18 cellular contexts compared by ENCODE assay signal in genomic region chr13:53064721-53065120, GRCh38. TPM values are rescaled to one million over a fixed set of nuclear protein-coding genes. Genes with fewer than 3 reads are reported as not detected.
DNase-seq lines count a peak whose midpoint lies in the region; ATAC-seq, FAIRE-seq and TF ChIP-seq lines count a peak whose summit lies in the region.
"Had no signal": no experiment of that assay in that cellular context is flagged by ENCODE, and none has a peak within 500 bp of the region (broad histone marks: within the 10 kb centered on the region; RNA-seq: fewer than 3 reads in every experiment).

No MANE protein-coding gene starts in this region.

- H3K79me2 ChIP-seq in HepG2 (ENCODE audit: insufficient read depth, low read length): no peaks in the 10 kb centered on the region
- H3K79me2 ChIP-seq: parathyroid adenoma had no signal

- TF ChIP-seq EP300 in HepG2 (IDR thresholded peaks at IDR 0.05; ENCODE audit: low read depth in 2 of 2, low read length in 2 of 2) (no peak), HepG2 (CRISPR knock-in tag; IDR thresholded peaks at IDR 0.05; ENCODE audit: borderline replicate concordance) (no peak)

- no peak for TF ChIP-seq POLR2A in HepG2 (IDR thresholded peaks at IDR 0.05; ENCODE audit: insufficient read depth in 1 of 2, low read depth in 2 of 2, low read length in 2 of 2)

- no peak for FAIRE-seq in HepG2 (lab: Jason Lieb, UNC)
- FAIRE-seq: astrocyte, GM12878 had no signal

- no peak overlapping the region for H3K27ac ChIP-seq in HepG2 (ENCODE audit: extremely low read length, insufficient read depth, low read length)
- H3K27ac ChIP-seq: coronary artery, parathyroid adenoma had no signal

- H3K27me3 ChIP-seq in HepG2 (ENCODE audit: control insufficient read depth in 1 of 2, insufficient read depth in 2 of 2, low read length in 2 of 2): peaks cover 0 to 6% of the 10 kb centered on the region in 2 experiments; a peak in 1 of 5 replicates

- no peak overlapping the region for H3K4me2 ChIP-seq in HepG2 (ENCODE audit: low read depth, low read length)

- no peaks in the 10 kb centered on the region for H3K9me3 ChIP-seq in HepG2 (ENCODE audit: low read length)
- H3K9me3 ChIP-seq: HAP-1 had no signal

- H3K36me3 ChIP-seq in HepG2 (replicated peaks in 1 of 2; ENCODE audit: control insufficient read depth in 1 of 2, insufficient read depth in 2 of 2, low read length in 2 of 2): no peaks in the 10 kb centered on the region
- H3K36me3 ChIP-seq: HAP-1 had no signal

- CTCF ChIA-PET in HEK293T (lab: Yijun Ruan, JAX): no interaction called here
- CTCF ChIA-PET in HepG2 (lab: Yijun Ruan, JAX; ENCODE audit: low intra/inter-chr PET ratio, low total read pairs): no interaction called here

- 32% methylated on average over 4 of the region's 4 CpGs for WGBS in HepG2 (ENCODE audit: low lambda C conversion rate)

- in situ Hi-C loops in HepG2 (cut with HindIII; ENCODE audit: extremely low pct_ligation_motif_present, low pct_unique_long_range_greater_than_20kb): no loop called here

- H4K20me1 ChIP-seq in HepG2 (ENCODE audit: insufficient read depth, low read length): no peaks in the 10 kb centered on the region

- H3K4me1 ChIP-seq in HepG2 (ENCODE audit: insufficient read depth, low read length): no peaks in the 10 kb centered on the region
- H3K4me1 ChIP-seq: HAP-1, parathyroid adenoma had no signal

- H2AFZ ChIP-seq in HepG2 (ENCODE audit: low read length): no peak overlapping the region
- H2AFZ ChIP-seq: parathyroid adenoma had no signal

- H3K4me3 ChIP-seq in HepG2 (replicated peaks in 1 of 3; ENCODE audit: insufficient read depth in 1 of 3, low read depth in 2 of 3, low read length in 3 of 3): no peak overlapping the region
- H3K4me3 ChIP-seq: coronary artery, GM12878, HAP-1 had no signal

- intact Hi-C loops in sciatic nerve (cut with DNase I) (no loop called here), HepG2 (cut with micrococcal nuclease; ENCODE audit: unreplicated experiment) (no loop called here)

- BruUV-seq in HepG2 (replicated peaks; lab: Mats Ljungman, UMichigan): no TSS peak

- TF ChIP-seq RAD21 in HepG2 (CRISPR knock-in tag; IDR thresholded peaks at IDR 0.05): no peak

- peak; percentile 25 for DNase-seq in HEK293T (ENCODE audit: extremely low spot score)
- DNase-seq in NCI-H1694 treated with DMSO at 0.1 percent for 48 hours (lab: John Stamatoyannopoulos, UW): peak; percentile 26
- peak; percentile 3 for DNase-seq in OCI-M1 (lab: John Stamatoyannopoulos, UW)
- DNase-seq in sciatic nerve (ENCODE audit: low spot score): no peak
- no peak for DNase-seq in SIG-M5 treated with dmso at 0.1 percent for 504 hours (lab: John Stamatoyannopoulos, UW; ENCODE audit: unreplicated experiment)
- no peak for DNase-seq in HepG2 (ENCODE audit: low spot score)
- DNase-seq: activated B cell treated with CpG ODN at 0.5 μM for 24 hours; activated CD8-positive, alpha-beta memory T cell treated with anti-CD3 and anti-CD28 coated beads, Interleukin-2, amount 10 ng/mL, durations not matched to agents 7 days and 5 days; activated gamma-delta T cell treated with Interleukin-2 at 50 U/mL for 16 hours; MV-4-11; T-cell had no signal

- no peak overlapping the region for H3K9ac ChIP-seq in HepG2 (ENCODE audit: insufficient read depth, low read depth, low read length)
- H3K9ac ChIP-seq: parathyroid adenoma had no signal

- peak; percentile 74 for ATAC-seq in sciatic nerve
- no peak for ATAC-seq in GM18502 (IDR thresholded peaks at IDR 0.05; ENCODE audit: poor library complexity, unreplicated experiment)
- no peak for ATAC-seq in HepG2
- ATAC-seq: activated CD8-positive, alpha-beta memory T cell treated with anti-CD3 and anti-CD28 coated beads, Interleukin-2, amount 10 ng/mL, durations not matched to agents 7 days and 5 days; GM12878; T-cell had no signal

- no peak for TF ChIP-seq CTCF in HepG2 (CRISPR knock-in tag; IDR thresholded peaks at IDR 0.05)

- POLR2A ChIA-PET in HEK293T (lab: Yijun Ruan, JAX) (no interaction called here), HepG2 (lab: Yijun Ruan, JAX) (no interaction called here)

TF ChIP-seq in HEK293T, 16 proteins besides CTCF, POLR2A, EP300 and RAD21:
- TF ChIP-seq SUZ12 (IDR thresholded peaks at IDR 0.05): no peak
- TF ChIP-seq TARDBP (IDR thresholded peaks at IDR 0.05): no peak
- TF ChIP-seq ZNF384 (IDR thresholded peaks at IDR 0.05): no peak
- no peak for TF ChIP-seq NFRKB (IDR thresholded peaks at IDR 0.05)
- TF ChIP-seq FOXA1 (IDR thresholded peaks at IDR 0.05): no peak
- TF ChIP-seq BHLHE40 (IDR thresholded peaks at IDR 0.05; ENCODE audit: borderline replicate concordance): no peak
- TF ChIP-seq FOXM1 (IDR thresholded peaks at IDR 0.05; ENCODE audit: borderline replicate concordance): no peak
- no peak for TF ChIP-seq LEF1 (IDR thresholded peaks at IDR 0.05; ENCODE audit: borderline replicate concordance)
- TF ChIP-seq HDGF (IDR thresholded peaks at IDR 0.05; ENCODE audit: borderline replicate concordance): no peak
- TF ChIP-seq PKNOX1 (IDR thresholded peaks at IDR 0.05): no peak
- TF ChIP-seq ELF4 (IDR thresholded peaks at IDR 0.05): no peak
- TF ChIP-seq SP1 (IDR thresholded peaks at IDR 0.05): no peak
- no peak for TF ChIP-seq L3MBTL2 (conservative IDR thresholded peaks at IDR 0.05)

TF ChIP-seq in HepG2, 621 proteins besides CTCF, POLR2A, EP300 and RAD21 (continues in another document):
- TF ChIP-seq ZNF383 (CRISPR knock-in tag; IDR thresholded peaks at IDR 0.05; ENCODE audit: borderline replicate concordance) (no peak), ZNF234 (CRISPR knock-in tag; conservative IDR thresholded peaks at IDR 0.05) (no peak), HNF1B (CRISPR knock-in tag; IDR thresholded peaks at IDR 0.05) (no peak), PRPF4 (IDR thresholded peaks at IDR 0.05; ENCODE audit: low read depth, low read length, poor library complexity, severe bottlenecking) (no peak), MED8 (CRISPR knock-in tag; IDR thresholded peaks at IDR 0.05; ENCODE audit: insufficient replicate concordance) (no peak), CERS6 (CRISPR knock-in tag; IDR thresholded peaks at IDR 0.05) (no peak), ZBTB33 (CRISPR knock-in tag; IDR thresholded peaks at IDR 0.05) (no peak), MEF2D (CRISPR knock-in tag; IDR thresholded peaks at IDR 0.05) (no peak)

RNA-seq across cellular contexts. Expression of gene OLFM4, which starts 36.1 kb away (rescaled TPM):
- 3.1 TPM for total RNA-seq in sciatic nerve
- not detected in 2 replicates for total RNA-seq in HepG2 (2016; rRNA removed; fragmentation: Illumina TruSeq; extraction: Trizol)
- total RNA-seq in HepG2 (2016; cell fraction: cytosol; rRNA removed; fragmentation: Illumina TruSeq; extraction: Trizol; ENCODE audit: low read depth): not detected in 2 replicates
- total RNA-seq in HepG2 (2016; cell fraction: insoluble cytoplasmic fraction; rRNA removed; fragmentation: Illumina TruSeq; extraction: Trizol): not detected in 2 replicates
- total RNA-seq in HepG2 (2016; cell fraction: membrane; rRNA removed; fragmentation: Illumina TruSeq; extraction: Trizol): not detected in 2 replicates
- not detected in 2 replicates for total RNA-seq in HepG2 (2016; cell fraction: nucleus; rRNA removed; fragmentation: Illumina TruSeq; extraction: Trizol)
- not detected in 2 replicates for polyA plus RNA-seq in HepG2 (2011; rRNA removed)
- not detected in 2 replicates for polyA plus RNA-seq in HepG2 (2011; cell fraction: cytosol; rRNA removed)
- not detected in 2 replicates for polyA plus RNA-seq in HepG2 (2011; cell fraction: nucleus; rRNA removed)
- polyA plus RNA-seq in HepG2 (2012): 0.04 TPM in 1 of 2 replicates, not detected in the other
- not detected in 2 replicates for polyA plus RNA-seq in HepG2 (2016; cell fraction: cytosol; fragmentation: Illumina TruSeq; extraction: Trizol; ENCODE audit: low read depth)
- not detected in 2 replicates for polyA plus RNA-seq in HepG2 (2016; cell fraction: insoluble cytoplasmic fraction; fragmentation: Illumina TruSeq; extraction: Trizol; ENCODE audit: low read depth)
- polyA plus RNA-seq in HepG2 (2016; cell fraction: membrane; fragmentation: Illumina TruSeq; extraction: Trizol; ENCODE audit: low read depth): not detected in 2 replicates
- not detected in 2 replicates for polyA plus RNA-seq in HepG2 (2016; cell fraction: nucleus; fragmentation: Illumina TruSeq; extraction: Trizol; ENCODE audit: insufficient read depth, low read depth)
- not detected in 2 replicates for polyA minus RNA-seq in HepG2 (2011; rRNA and poly(A)+ RNA removed; ENCODE audit: low replicate concordance)
- polyA minus RNA-seq in HepG2 (2011; cell fraction: cytosol; rRNA and poly(A)+ RNA removed): not detected in 2 replicates
- polyA minus RNA-seq in HepG2 (2011; cell fraction: nucleus; rRNA and poly(A)+ RNA removed): not detected in 2 replicates
- total RNA-seq: activated B cell treated with CpG ODN at 0.5 μM for 24 hours; activated CD8-positive, alpha-beta memory T cell treated with anti-CD3 and anti-CD28 coated beads, Interleukin-2, amount 10 ng/mL, durations not matched to agents 7 days and 5 days; astrocyte; GM12878 had no signal
- polyA plus RNA-seq: CD14-positive monocyte had no signal

Comparison
In these comparisons a context has a peak if more than half of its experiments do, and no peak if none do; other contexts are left out.
1. DNase-seq: peak in HEK293T (single experiment), NCI-H1694 treated with DMSO at 0.1 percent for 48 hours (single experiment) and OCI-M1 (single experiment); none in sciatic nerve (single experiment), SIG-M5 treated with dmso at 0.1 percent for 504 hours (single experiment) and HepG2 (single experiment).